In the genomic region with DNA sequence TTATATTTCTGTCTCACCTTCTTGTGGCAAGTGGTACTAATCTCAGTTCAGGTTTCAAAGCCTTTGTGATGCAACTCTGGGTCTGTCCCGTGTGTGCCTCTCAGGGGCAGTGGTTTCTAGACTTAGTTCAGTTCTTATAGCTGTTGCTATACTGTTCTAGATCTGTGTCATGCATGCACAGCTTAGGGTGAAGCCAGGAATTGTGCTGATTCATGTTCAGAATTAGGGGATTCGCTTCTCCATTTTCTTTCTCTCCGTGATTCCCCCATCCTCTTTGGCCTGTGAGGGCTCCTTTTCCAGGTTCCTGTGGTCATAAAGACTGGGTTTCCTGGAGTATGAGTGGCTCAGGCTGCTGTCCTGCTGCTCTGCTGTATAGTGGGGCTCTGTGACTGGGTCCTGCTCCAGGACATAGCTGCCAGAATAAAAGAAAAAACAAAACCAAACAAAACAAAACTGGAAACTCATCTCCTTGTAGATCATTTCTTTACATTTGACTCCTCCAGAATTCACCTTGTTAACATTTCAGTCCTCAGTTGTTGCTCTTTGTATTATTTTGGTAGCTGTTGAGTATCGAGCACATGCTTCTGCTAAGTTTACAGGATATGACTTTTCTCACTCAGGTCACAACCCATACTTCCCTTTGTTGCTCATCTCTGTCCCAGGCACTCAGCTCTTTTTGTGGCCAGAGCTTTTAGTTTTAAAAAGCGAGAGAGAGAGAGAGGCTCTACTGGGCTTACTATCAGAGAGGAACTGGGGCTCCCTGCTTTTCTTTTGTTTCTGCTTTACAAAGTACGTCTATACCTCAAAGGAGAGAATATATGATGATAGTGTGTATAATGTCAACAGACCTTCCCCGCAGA, we compare ENCODE assay signal across 8 cellular contexts. TPM values are rescaled to one million over a fixed set of nuclear protein-coding genes. Genes with fewer than 3 reads are reported as not detected.
DNase-seq lines count a peak whose midpoint lies in the region; ATAC-seq and TF ChIP-seq lines count a peak whose summit lies in the region.

No MANE protein-coding gene starts in this region.

- peaks cover 46 to 54% of the 10 kb centered on the region in 2 experiments for H3K4me1 Mint-ChIP-seq in H9
- peaks cover 24% of the 10 kb centered on the region for H3K4me1 Mint-ChIP-seq in activated T-helper 17 cell treated with anti-CD3 and anti-CD28 coated beads, Interleukin-2, amount 50 U/mL, for 72 hours

- no peak overlapping the region for H2BK120ac ChIP-seq in H9 (ENCODE audit: low read depth, low read length, poor library complexity, severe bottlenecking)

- no peaks in the 10 kb centered on the region for H3K36me3 ChIP-seq in left ventricle myocardium inferior

- peak; percentile 94 for ATAC-seq in activated T-helper 17 cell treated with anti-CD3 and anti-CD28 coated beads, Interleukin-2, amount 50 U/mL, for 72 hours (replicated peaks)

- no peaks in the 10 kb centered on the region for H3K23me2 ChIP-seq in H9 (ENCODE audit: insufficient read length, low read depth, low read length, poor library complexity, severe bottlenecking)

- H3K23ac ChIP-seq in H9 (ENCODE audit: insufficient read length, low read depth, low read length), result no peak overlapping the region

- H3K56ac ChIP-seq in H9 (ENCODE audit: insufficient read length, low read depth, low read length), result no peak overlapping the region

- DNase-seq in H9 (no peak), Kasumi-1 (lab: John Stamatoyannopoulos, UW) (peak; percentile 94 to 98), left ventricle myocardium inferior (no peak), NCI-H1694 (lab: John Stamatoyannopoulos, UW) (no peak), NCI-H2171 treated with DMSO at 0.1 percent for 48 hours (lab: John Stamatoyannopoulos, UW) (no peak)
- peak; percentile 48 to 50 for DNase-seq in stimulated activated CD4-positive, alpha-beta T cell treated with anti-CD3 and anti-CD28 coated beads, Interleukin-2, amount 100 ng/mL, for 24 hours

- H3K27ac Mint-ChIP-seq in H9, result peak overlapping the region; percentile 78 to 91 (median 81)
- H3K27ac Mint-ChIP-seq in activated T-helper 17 cell treated with anti-CD3 and anti-CD28 coated beads, Interleukin-2, amount 50 U/mL, for 72 hours, result peak overlapping the region; percentile 89

- no peak overlapping the region for H2BK12ac ChIP-seq in H9 (ENCODE audit: insufficient read length, low read depth, low read length)

- no peak overlapping the region for H3K4me2 ChIP-seq in H9 (ENCODE audit: insufficient read depth, insufficient read length, low read length)

- H3K9me3 Mint-ChIP-seq in H9, result peaks cover 0 to 4% of the 10 kb centered on the region in 2 experiments; a peak in 1 of 5 replicates
- H3K9me3 Mint-ChIP-seq in activated T-helper 17 cell treated with anti-CD3 and anti-CD28 coated beads, Interleukin-2, amount 50 U/mL, for 72 hours, result no peaks in the 10 kb centered on the region

- intact Hi-C loops in left ventricle myocardium inferior (cut with micrococcal nuclease), result no loop called here

- no peak overlapping the region for H2AFZ ChIP-seq in H9 (ENCODE audit: low read length)

- no peaks in the 10 kb centered on the region; the same call in 1 of the 2 replicates for H3K79me2 ChIP-seq in H9 (ENCODE audit: insufficient read depth, low read length)

- WGBS in H9 (ENCODE audit: extremely low coverage, insufficient read length, low lambda C conversion rate), result no CpG with 5 or more reads among the region's 7 CpGs

- peaks cover 5% of the 10 kb centered on the region; the same call in 1 of the 2 replicates for H3K4me1 ChIP-seq in H9 (ENCODE audit: insufficient read depth, low read length)
- H3K4me1 ChIP-seq in left ventricle myocardium inferior, result peaks cover 30% of the 10 kb centered on the region

- H3K4ac ChIP-seq in H9 (ENCODE audit: low read depth, low read length), result no peak overlapping the region

- no peak overlapping the region for H2BK20ac ChIP-seq in H9 (ENCODE audit: low read depth, low read length, poor library complexity, severe bottlenecking)

- TF ChIP-seq POLR2A in GM15510 (IDR thresholded peaks at IDR 0.05; ENCODE audit: borderline replicate concordance, extremely low read depth, insufficient read length), result peak; percentile 18

- H3K79me1 ChIP-seq in H9 (ENCODE audit: insufficient read depth, low read depth, low read length, poor library complexity, severe bottlenecking), result no peaks in the 10 kb centered on the region

- no peak overlapping the region for H2BK15ac ChIP-seq in H9 (ENCODE audit: low read depth, low read length)

- H2AK5ac ChIP-seq in H9 (ENCODE audit: insufficient read length, low read length), result no peak overlapping the region

- no peak overlapping the region for H3K9ac ChIP-seq in H9 (ENCODE audit: extremely low read depth, insufficient read length, low read length)

- H3K27me3 ChIP-seq in H9 (ENCODE audit: insufficient read depth, low read length) (no peaks in the 10 kb centered on the region), left ventricle myocardium inferior (ENCODE audit: low read depth) (no peaks in the 10 kb centered on the region)

- H3K14ac ChIP-seq in H9 (ENCODE audit: insufficient read depth, low read length), result no peak overlapping the region

- H3K36me3 Mint-ChIP-seq in H9 (ENCODE audit: insufficient read depth in 1 of 3, low read depth in 3 of 3), result peaks cover 0 to 11% (median 5%) of the 10 kb centered on the region in 3 experiments; a peak in 4 of 7 replicates
- H3K36me3 Mint-ChIP-seq in activated T-helper 17 cell treated with anti-CD3 and anti-CD28 coated beads, Interleukin-2, amount 50 U/mL, for 72 hours (ENCODE audit: low read depth), result no peaks in the 10 kb centered on the region

- H3K4me3 ChIP-seq in left ventricle myocardium inferior, result no peak overlapping the region

- H4K91ac ChIP-seq in H9 (ENCODE audit: insufficient read length, low read depth, low read length), result no peak overlapping the region

- no peaks in the 10 kb centered on the region for H3K9me3 ChIP-seq in H9 (ENCODE audit: control insufficient read depth, low read depth, low read length)
- H3K9me3 ChIP-seq in left ventricle myocardium inferior (replicated peaks), result peaks cover 4% of the 10 kb centered on the region

- H2BK5ac ChIP-seq in H9 (ENCODE audit: insufficient read length, low read length), result no peak overlapping the region

- H3T11ph ChIP-seq in H9 (ENCODE audit: low read length), result no peak overlapping the region

- no peak for TF ChIP-seq CTCF in H9 (conservative IDR thresholded peaks at IDR 0.05)
- TF ChIP-seq CTCF in left ventricle myocardium inferior (IDR thresholded peaks at IDR 0.05; ENCODE audit: borderline replicate concordance), result no peak

- no peak overlapping the region for H4K5ac ChIP-seq in H9 (ENCODE audit: insufficient read length, low read depth, low read length)

- no peaks in the 10 kb centered on the region for H3K27me3 Mint-ChIP-seq in H9 (ENCODE audit: low read depth)
- H3K27me3 Mint-ChIP-seq in activated T-helper 17 cell treated with anti-CD3 and anti-CD28 coated beads, Interleukin-2, amount 50 U/mL, for 72 hours, result no peaks in the 10 kb centered on the region

- H3K27ac ChIP-seq in H9 (ENCODE audit: insufficient read length, low read depth, low read length), result no peak overlapping the region
- peak overlapping the region; percentile 63 for H3K27ac ChIP-seq in left ventricle myocardium inferior (replicated peaks)

- no peaks in the 10 kb centered on the region for H4K20me1 ChIP-seq in H9 (ENCODE audit: control insufficient read depth, insufficient read depth, insufficient read length)

- peak overlapping the region in 1 of 2 experiments; percentile 3; a peak in 1 of 5 replicates for H3K4me3 Mint-ChIP-seq in H9
- peak overlapping the region; percentile 65 for H3K4me3 Mint-ChIP-seq in activated T-helper 17 cell treated with anti-CD3 and anti-CD28 coated beads, Interleukin-2, amount 50 U/mL, for 72 hours

- no peak overlapping the region for H3K18ac ChIP-seq in H9 (ENCODE audit: insufficient read length, low read depth, low read length)

- H4K8ac ChIP-seq in H9 (replicated peaks; ENCODE audit: insufficient read length, low read depth, low read length), result no peak overlapping the region

RNA-seq across cellular contexts. Expression of a gene that starts 34.2 kb away (rescaled TPM):
- total RNA-seq in H9 (2021) (17.5 and 17.7 TPM in 2 replicates), left ventricle myocardium inferior (68.9 TPM)
- 10 to 100 TPM in 1 of 2 donors, 1 to 10 TPM in 1; 7.7 to 21.5 TPM for total RNA-seq in activated T-helper 17 cell treated with anti-CD3 and anti-CD28 coated beads, Interleukin-2, amount 50 U/mL, for 72 hours

Comparison
In these comparisons a context has a peak if more than half of its experiments do, and no peak if none do; other contexts are left out.
1. DNase-seq: peak in Kasumi-1 (2 of 2) and stimulated activated CD4-positive, alpha-beta T cell treated with anti-CD3 and anti-CD28 coated beads, Interleukin-2, amount 100 ng/mL, for 24 hours (2 of 2); none in H9 (single experiment), left ventricle myocardium inferior (single experiment), NCI-H1694 (single experiment) and NCI-H2171 treated with DMSO at 0.1 percent for 48 hours (single experiment).